ENCODE assay signal across 1 cellular context in genomic region chr22:36136475-36136874, GRCh38.
A peak's percentile ranks its signal among the peaks of the same experiment; 100 is the strongest.
TF ChIP-seq lines count a peak whose summit lies in the region.

No MANE protein-coding gene starts in this region.

TF ChIP-seq in IMR-90, 13 proteins besides CTCF, POLR2A, EP300 and RAD21:
- TF ChIP-seq BHLHE40 (IDR thresholded peaks at IDR 0.05; ENCODE audit: low read depth, low read length), result no peak
- TF ChIP-seq FOS (IDR thresholded peaks at IDR 0.05; ENCODE audit: low read depth, low read length), result peak; percentile 72; the same call in 1 of the 2 replicates
